Comparison of ENCODE assay signal across 4 cellular contexts in genomic region chr1:54834007-54834541, GRCh38.
TF ChIP-seq lines count a peak whose summit lies in the region.

No MANE protein-coding gene starts in this region.

TF ChIP-seq in HepG2, 621 proteins besides CTCF, POLR2A, EP300 and RAD21:
- TF ChIP-seq MAFK (conservative IDR thresholded peaks at IDR 0.05 in 1 of 2, IDR thresholded peaks at IDR 0.05 in 1 of 2; ENCODE audit: low read length in 2 of 2) (peak in 1 of 2 experiments; percentile 47; a peak in 1 of 4 replicates), ZNF607 (CRISPR knock-in tag; IDR thresholded peaks at IDR 0.05; ENCODE audit: borderline replicate concordance) (no peak), ZNF383 (CRISPR knock-in tag; IDR thresholded peaks at IDR 0.05; ENCODE audit: borderline replicate concordance) (no peak), MAFF (IDR thresholded peaks at IDR 0.05; ENCODE audit: low read depth, low read length) (0 out of 2 replicates have a peak, but pooled peaks have one; percentile 25)

TF ChIP-seq in HEK293, 187 proteins besides CTCF, POLR2A, EP300 and RAD21:
- TF ChIP-seq ZNF580 (tag by site-specific recombination; IDR thresholded peaks at IDR 0.05) (no peak), ZNF423 (tag by site-specific recombination; IDR thresholded peaks at IDR 0.05) (no peak), ZNF184 (tag by site-specific recombination; IDR thresholded peaks at IDR 0.05) (no peak), ZFP3 (tag by site-specific recombination; IDR thresholded peaks at IDR 0.05; ENCODE audit: low read depth) (peak; percentile 49; the same call in 1 of the 2 replicates), ZNF350 (tag by site-specific recombination; IDR thresholded peaks at IDR 0.05) (no peak), SCRT1 (tag by site-specific recombination; IDR thresholded peaks at IDR 0.05; ENCODE audit: borderline replicate concordance) (no peak), ZNF366 (tag by site-specific recombination; conservative IDR thresholded peaks at IDR 0.05) (no peak)

TF ChIP-seq in K562, 482 proteins besides CTCF, POLR2A, EP300 and RAD21:
- no peak for TF ChIP-seq ZNF146 (CRISPR knock-in tag; IDR thresholded peaks at IDR 0.05; ENCODE audit: unreplicated experiment)
- no peak for TF ChIP-seq ZFPM2 (CRISPR knock-in tag; IDR thresholded peaks at IDR 0.05)
- 0 out of 2 replicates have a peak, but pooled peaks have one; percentile 11 for TF ChIP-seq C11orf30 (IDR thresholded peaks at IDR 0.05; ENCODE audit: low read depth)
- peak; percentile 36; the same call in 1 of the 2 replicates for TF ChIP-seq ZNF316 (IDR thresholded peaks at IDR 0.05)
- TF ChIP-seq ZNF639 (CRISPR knock-in tag; conservative IDR thresholded peaks at IDR 0.05 in 1 of 2, IDR thresholded peaks at IDR 0.05 in 1 of 2) = no peak
TF ChIP-seq in K562: peak in this region for 2.

TF ChIP-seq in GM12891, 5 proteins besides CTCF, POLR2A, EP300 and RAD21:
- TF ChIP-seq TAF1 (IDR thresholded peaks at IDR 0.05; ENCODE audit: low read depth, low read length) (no peak), PAX5 (IDR thresholded peaks at IDR 0.05; ENCODE audit: insufficient read depth, low read length, severe bottlenecking) (no peak), POU2F2 (IDR thresholded peaks at IDR 0.05; ENCODE audit: low read depth, low read length) (no peak), SPI1 (IDR thresholded peaks at IDR 0.05; ENCODE audit: low read depth, low read length) (no peak), POLR2AphosphoS5 (IDR thresholded peaks at IDR 0.05; ENCODE audit: low read depth, low read length) (no peak)
